Comparison of ENCODE assay signal across 17 cellular contexts in the genomic region with DNA sequence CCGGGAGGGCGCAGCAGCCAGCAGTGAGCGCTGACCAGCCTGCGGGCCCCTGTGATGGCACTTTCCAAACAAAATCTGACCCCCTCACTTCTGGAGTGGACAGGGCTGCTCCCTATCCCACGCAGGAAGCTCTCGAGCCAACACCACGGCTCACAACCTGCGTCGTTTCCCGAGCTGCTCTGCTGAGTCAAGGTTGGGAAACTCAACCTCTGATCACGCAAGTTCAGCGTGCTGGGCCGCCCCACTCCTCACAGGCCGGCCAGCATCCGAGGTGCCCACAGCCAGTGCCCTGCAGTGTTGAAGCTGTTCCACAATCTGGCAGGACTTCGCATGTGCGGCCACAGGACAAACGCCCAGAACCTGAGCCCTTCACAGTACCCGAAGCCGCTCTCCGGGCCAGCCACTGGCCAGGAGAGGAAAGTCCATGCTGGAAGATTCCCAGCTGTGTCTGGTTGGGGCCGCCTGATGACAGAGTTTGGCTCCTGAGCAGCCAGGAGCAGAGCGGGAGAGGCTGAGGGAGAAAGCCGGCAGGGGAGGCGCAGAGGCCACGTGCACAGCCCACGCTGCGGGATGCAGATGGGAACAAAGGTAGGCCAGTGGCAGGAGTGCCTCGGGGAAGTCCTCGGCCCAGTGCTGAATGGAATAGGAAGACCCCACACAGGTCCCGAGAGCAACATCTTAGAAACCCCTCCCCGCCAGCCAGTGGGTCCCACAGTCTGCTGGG.
"Had no signal": no experiment of that assay in that cellular context is flagged by ENCODE, and none has a peak within 500 bp of the region (broad histone marks: within the 10 kb centered on the region; RNA-seq: fewer than 3 reads in every experiment).

No MANE protein-coding gene starts in this region.

- H3K9me3 Mint-ChIP-seq: activated B cell treated with CpG ODN at 0.5 μM for 24 hours; activated CD8-positive, alpha-beta T cell treated with anti-CD3 and anti-CD28 coated beads for 36 hours; activated naive CD4-positive, alpha-beta T cell treated with anti-CD3 and anti-CD28 coated beads, Interleukin-2, amount 10 ng/mL, durations not matched to agents 7 days and 5 days; activated T-helper 2 cell treated with anti-CD3 and anti-CD28 coated beads, Interferon-gamma antibody, Interleukin-2, Interleukin-4, amounts not matched to agents 10 μg/mL and 5 μg/mL and 100 μg/mL, durations not matched to agents 14 hours and 24 hours and 36 hours had no signal

- ATAC-seq: activated CD8-positive, alpha-beta T cell treated with anti-CD3 and anti-CD28 coated beads for 36 hours had no signal

- FAIRE-seq: bronchial epithelial cell, kidney had no signal

- H3K4me3 ChIP-seq: ascending aorta, esophagus muscularis mucosa, SJCRH30, skin epidermis, tibial nerve had no signal

- H3K4me1 Mint-ChIP-seq: activated B cell treated with CpG ODN at 0.5 μM for 24 hours; activated naive CD4-positive, alpha-beta T cell treated with anti-CD3 and anti-CD28 coated beads, Interleukin-2, amount 10 ng/mL, durations not matched to agents 7 days and 5 days; nephron progenitor cell had no signal

- H3K9me3 ChIP-seq: ascending aorta, esophagus muscularis mucosa, SJCRH30 had no signal

- H3K4me1 ChIP-seq: ascending aorta, esophagus muscularis mucosa, SJCRH30, tibial nerve had no signal

- H3K4me3 Mint-ChIP-seq: activated B cell treated with CpG ODN at 0.5 μM for 24 hours; activated CD8-positive, alpha-beta T cell treated with anti-CD3 and anti-CD28 coated beads for 36 hours; activated naive CD4-positive, alpha-beta T cell treated with anti-CD3 and anti-CD28 coated beads, Interleukin-2, amount 10 ng/mL, durations not matched to agents 7 days and 5 days; nephron progenitor cell had no signal

- H3K27me3 ChIP-seq: ascending aorta, SJCRH30, tibial nerve had no signal

- H3K36me3 ChIP-seq: ascending aorta, esophagus muscularis mucosa, SJCRH30, tibial nerve had no signal

- DNase-seq: activated B cell treated with CpG ODN at 0.5 μM for 24 hours; activated CD4-positive, alpha-beta T cell treated with anti-CD3 and anti-CD28 coated beads for 48 hours; activated CD8-positive, alpha-beta T cell treated with anti-CD3 and anti-CD28 coated beads for 36 hours; activated naive CD4-positive, alpha-beta T cell treated with anti-CD3 and anti-CD28 coated beads, Interleukin-2, amount 10 ng/mL, durations not matched to agents 7 days and 5 days; hippocampal formation; kidney; nephron progenitor cell; SJCRH30; stimulated activated CD4-positive, alpha-beta T cell treated with anti-CD3 and anti-CD28 coated beads, Interleukin-4, amount 100 ng/mL, for 24 hours; stimulated activated naive CD4-positive, alpha-beta T cell; substantia nigra had no signal

- H3K27me3 Mint-ChIP-seq: activated B cell treated with CpG ODN at 0.5 μM for 24 hours; activated CD8-positive, alpha-beta T cell treated with anti-CD3 and anti-CD28 coated beads for 36 hours; activated naive CD4-positive, alpha-beta T cell treated with anti-CD3 and anti-CD28 coated beads, Interleukin-2, amount 10 ng/mL, durations not matched to agents 7 days and 5 days had no signal

- H3K36me3 Mint-ChIP-seq: activated naive CD4-positive, alpha-beta T cell treated with anti-CD3 and anti-CD28 coated beads, Interleukin-2, amount 10 ng/mL, durations not matched to agents 7 days and 5 days had no signal

- H3K27ac ChIP-seq: ascending aorta, esophagus muscularis mucosa, SJCRH30, skin epidermis, tibial nerve had no signal

- H3K27ac Mint-ChIP-seq: activated B cell treated with CpG ODN at 0.5 μM for 24 hours; activated CD8-positive, alpha-beta T cell treated with anti-CD3 and anti-CD28 coated beads for 36 hours; activated naive CD4-positive, alpha-beta T cell treated with anti-CD3 and anti-CD28 coated beads, Interleukin-2, amount 10 ng/mL, durations not matched to agents 7 days and 5 days; activated T-helper 2 cell treated with anti-CD3 and anti-CD28 coated beads, Interferon-gamma antibody, Interleukin-2, Interleukin-4, amounts not matched to agents 10 μg/mL and 5 μg/mL and 100 μg/mL, durations not matched to agents 14 hours and 24 hours and 36 hours had no signal
